Comparison of ENCODE assay signal across 8 cellular contexts in genomic region chr18:9136315-9137141, GRCh38. TPM values are rescaled to one million over a fixed set of nuclear protein-coding genes. Genes with fewer than 3 reads are reported as not detected.
DNase-seq lines count a peak whose midpoint lies in the region; ATAC-seq, FAIRE-seq and TF ChIP-seq lines count a peak whose summit lies in the region.

Gene ANKRD12, plus strand, starts transcription at chr18:9136781. Its CDS starts 45,652 bp downstream, at chr18:9182433.

- TF ChIP-seq CTCF in AG04450 (IDR thresholded peaks at IDR 0.05; ENCODE audit: low read depth, low read length) (no peak), WI38 (IDR thresholded peaks at IDR 0.05; ENCODE audit: low read depth, low read length) (no peak), mammary epithelial cell (conservative IDR thresholded peaks at IDR 0.05 in 1 of 2, IDR thresholded peaks at IDR 0.05 in 1 of 2; ENCODE audit: extremely low read depth in 1 of 2, insufficient read depth in 1 of 2, low read depth in 1 of 2, low read length in 2 of 2) (no peak)

- no peaks in the 10 kb centered on the region for H4K20me1 ChIP-seq in mammary epithelial cell (ENCODE audit: insufficient read depth, low read length)

- BruUV-seq in mammary epithelial cell (replicated peaks; lab: Mats Ljungman, UMichigan), result no TSS peak

- H3K9me3 ChIP-seq in AG04450 (ENCODE audit: control insufficient read depth, insufficient read depth, low read length) (no peaks in the 10 kb centered on the region), mammary epithelial cell (replicated peaks; ENCODE audit: insufficient read depth, low read length) (no peaks in the 10 kb centered on the region), small intestine (ENCODE audit: control insufficient read depth, low read depth) (no peaks in the 10 kb centered on the region)

- H3K4me3 ChIP-seq in AG04450 (ENCODE audit: low read depth, low read length) (peak within 1 kb of the TSS; percentile 80), WI38 (ENCODE audit: low read depth, low read length) (peak within 1 kb of the TSS; percentile 85), mammary epithelial cell (replicated peaks in 1 of 3; ENCODE audit: insufficient read depth in 1 of 3, low read depth in 2 of 3, low read length in 3 of 3) (peak within 1 kb of the TSS; percentile 88 to 99 (median 92)), small intestine (ENCODE audit: low read depth in 1 of 2, low read length in 2 of 2) (peak within 1 kb of the TSS; percentile 82 to 85)

- H3K36me3 ChIP-seq in mammary epithelial cell (ENCODE audit: insufficient read depth, low read length) (peaks cover 7% of the 10 kb centered on the region), small intestine (ENCODE audit: control insufficient read depth in 2 of 2, insufficient read depth in 2 of 2, low read length in 2 of 2) (peaks cover 0 to 3% of the 10 kb centered on the region in 2 donors)

- CTCF ChIA-PET in AG04450 (lab: Charles Lee) (interaction anchor here (0.6 kb wide), 1 partner anchor 440 kb away, joined by 4 read pairs; no protein-coding TSS in a partner anchor), mammary epithelial cell (lab: Charles Lee; ENCODE audit: low non-redundant PET) (no interaction called here)

- in situ Hi-C loops in GM18951 (cut with MboI; ENCODE audit: low sequenced_read_pairs, unreplicated experiment), result no loop called here
- in situ Hi-C loops in mammary epithelial cell (cut with MboI; ENCODE audit: low sequenced_read_pairs in 2 of 2), result loop anchor here in 1 of 2 donors (10.0 kb wide), 1 partner anchor 62 kb away; no protein-coding TSS in a partner anchor

- H3K4me1 ChIP-seq in mammary epithelial cell (ENCODE audit: insufficient read depth, low read length) (peaks cover 19% of the 10 kb centered on the region), small intestine (ENCODE audit: control insufficient read depth in 2 of 2, insufficient read depth in 1 of 2, low read depth in 1 of 2, low read length in 1 of 2) (peaks cover 2 to 9% of the 10 kb centered on the region in 2 donors)

- no peak for FAIRE-seq in small intestine (lab: Jason Lieb, UNC)

- TF ChIP-seq POLR2A in GM18951 (IDR thresholded peaks at IDR 0.05; ENCODE audit: extremely low read depth, insufficient read depth, insufficient read length), result peak; percentile 79

- H2AFZ ChIP-seq in mammary epithelial cell (ENCODE audit: low read depth, low read length), result peak within 1 kb of the TSS; percentile 91

- H3K4me2 ChIP-seq in mammary epithelial cell (ENCODE audit: insufficient read depth, low read depth, low read length), result peak within 1 kb of the TSS; percentile 97

- POLR2A ChIA-PET in AG04450 (lab: Yijun Ruan, JAX), result interaction anchor here (0.6 to 2.2 kb wide), 9 partner anchors 19 to 212 kb away, joined by 3 to 11 read pairs (median 4); no protein-coding TSS in a partner anchor

- peak within 1 kb of the TSS; percentile 96 for H3K9ac ChIP-seq in mammary epithelial cell (ENCODE audit: insufficient read depth, low read length)

- H3K27me3 ChIP-seq in AG04450 (ENCODE audit: control insufficient read depth, insufficient read depth, low read length), result no peaks in the 10 kb centered on the region
- no peaks in the 10 kb centered on the region for H3K27me3 ChIP-seq in mammary epithelial cell (ENCODE audit: insufficient read depth, low read length)
- no peaks in the 10 kb centered on the region for H3K27me3 ChIP-seq in small intestine (ENCODE audit: control insufficient read depth in 2 of 2, insufficient read depth in 2 of 2, low read length in 2 of 2)

- peak; percentile 94 for DNase-seq in AG04450 (ENCODE audit: low read depth, low spot score)
- DNase-seq in NCI-H2227 treated with DMSO at 0.1 percent for 48 hours (lab: John Stamatoyannopoulos, UW), result peak; percentile 96
- peak; percentile 97 for DNase-seq in mammary epithelial cell
- peak; percentile 98 for DNase-seq in iPS-NIHi11 (ENCODE audit: low spot score)
- peak; percentile 96 for DNase-seq in small intestine

- peak; percentile 72 for ATAC-seq in HG03175 (IDR thresholded peaks at IDR 0.05; ENCODE audit: unreplicated experiment)

- peak within 1 kb of the TSS; percentile 98 for H3K27ac ChIP-seq in AG04450 (ENCODE audit: low read depth, low read length)
- peak within 1 kb of the TSS; percentile 92 for H3K27ac ChIP-seq in mammary epithelial cell (ENCODE audit: insufficient read depth, low read depth, low read length)
- H3K27ac ChIP-seq in small intestine (ENCODE audit: low read depth in 1 of 2, low read length in 1 of 2), result peak within 1 kb of the TSS; percentile 97 to 100

- H3K79me2 ChIP-seq in mammary epithelial cell (ENCODE audit: insufficient read depth, low read length), result peaks cover 52% of the 10 kb centered on the region

- dilution Hi-C loops in mammary epithelial cell (cut with HindIII; ENCODE audit: low sequenced_read_pairs), result no loop called here

- WGBS in mammary epithelial cell (ENCODE audit: low coverage, missing lambda C conversion rate), result 0% methylated on average over 9 of the region's 94 CpGs
- 0% methylated on average over 59 to 94 of the region's 94 CpGs for WGBS in small intestine, 3 donors

- intact Hi-C loops in mammary epithelial cell (cut with micrococcal nuclease), result loop anchor here (1.0 to 5.0 kb wide), 5 partner anchors 19 to 429 kb away; partner anchors contain the start of genes MTCL1 and TWSG1

RNA-seq across cellular contexts. Expression of gene ANKRD12, which starts in this region (rescaled TPM):
- 8.5 and 10.4 TPM in 2 replicates for polyA plus RNA-seq in AG04450 (2011; rRNA removed)
- polyA minus RNA-seq in AG04450 (2011; rRNA and poly(A)+ RNA removed), result 31.7 and 78.2 TPM in 2 replicates
- 10 to 100 TPM; 19.8 to 26.0 TPM for total RNA-seq in mammary epithelial cell
- polyA plus RNA-seq in mammary epithelial cell, result 2.6 TPM
- 14.3 TPM for polyA minus RNA-seq in mammary epithelial cell
- polyA plus RNA-seq in small intestine, result 10 to 100 TPM in 2 of 3 donors, 1 to 10 TPM in 1; 7.5 to 22.2 (median 21.2) TPM

Comparison
In these comparisons a context has a peak if more than half of its experiments do, and no peak if none do; other contexts are left out.
1. Peak in every context shown above with its lines: DNase-seq, ATAC-seq, H3K4me3 ChIP-seq and H3K27ac ChIP-seq.